ENCODE assay signal across 8 cellular contexts in genomic region chr10:44965651-44966097, GRCh38. TPM values are rescaled to one million over a fixed set of nuclear protein-coding genes. Genes with fewer than 3 reads are reported as not detected.
DNase-seq lines count a peak whose midpoint lies in the region; ATAC-seq and TF ChIP-seq lines count a peak whose summit lies in the region.

No MANE protein-coding gene starts in this region.

- intact Hi-C loops in aorta (cut with DNase I) = no loop called here

- H3K4me3 ChIP-seq in epithelial cell of proximal tubule (ENCODE audit: low read depth, low read length) (no peak overlapping the region), aorta (ENCODE audit: low read length in 2 of 2) (no peak overlapping the region)

- no peaks in the 10 kb centered on the region for H3K36me3 ChIP-seq in aorta (ENCODE audit: control insufficient read depth in 1 of 2, insufficient read depth in 2 of 2, low read length in 1 of 2)

- peak overlapping the region; percentile 71 for H3K27ac Mint-ChIP-seq in stimulated activated memory B cell treated with anti-CD40 and anti-IgM and Interleukin-4, amounts not matched to agents 10 μg/mL and 1 μg/mL and 100 μg/mL, for 72 hours
- peak overlapping the region in 1 of 2 donors; percentile 56 for H3K27ac Mint-ChIP-seq in effector memory CD8-positive, alpha-beta T cell

- no peaks in the 10 kb centered on the region for H3K9me3 ChIP-seq in aorta (ENCODE audit: control insufficient read depth, low read length)

- TF ChIP-seq CTCF in epithelial cell of proximal tubule (conservative IDR thresholded peaks at IDR 0.05; ENCODE audit: low read depth, low read length) = peak; percentile 19

- no peak overlapping the region for H3K27ac ChIP-seq in aorta (ENCODE audit: low read depth in 1 of 2, low read length in 2 of 2)

- H3K9me3 Mint-ChIP-seq in stimulated activated memory B cell treated with anti-CD40 and anti-IgM and Interleukin-4, amounts not matched to agents 10 μg/mL and 1 μg/mL and 100 μg/mL, for 72 hours = no peaks in the 10 kb centered on the region
- no peaks in the 10 kb centered on the region for H3K9me3 Mint-ChIP-seq in effector memory CD8-positive, alpha-beta T cell

- DNase-seq in epithelial cell of proximal tubule (ENCODE audit: low read depth) = no peak
- DNase-seq in effector memory CD8-positive, alpha-beta T cell = no peak
- DNase-seq in Ammon's horn (ENCODE audit: low spot score) = no peak
- no peak for DNase-seq in aorta
- no peak for DNase-seq in effector CD8-positive, alpha-beta T cell (lab: John Stamatoyannopoulos, UW)

- no peaks in the 10 kb centered on the region for H3K4me1 ChIP-seq in aorta (ENCODE audit: control insufficient read depth in 1 of 2, insufficient read depth in 2 of 2, low read length in 2 of 2)

- 88 to 89% methylated on average over 6 of the region's 6 CpGs for WGBS in aorta, 2 donors

- no peak overlapping the region for H3K4me3 Mint-ChIP-seq in stimulated activated memory B cell treated with anti-CD40 and anti-IgM and Interleukin-4, amounts not matched to agents 10 μg/mL and 1 μg/mL and 100 μg/mL, for 72 hours
- H3K4me3 Mint-ChIP-seq in effector memory CD8-positive, alpha-beta T cell = no peak overlapping the region

- H3K4me1 Mint-ChIP-seq in stimulated activated memory B cell treated with anti-CD40 and anti-IgM and Interleukin-4, amounts not matched to agents 10 μg/mL and 1 μg/mL and 100 μg/mL, for 72 hours = peaks cover 72% of the 10 kb centered on the region
- peaks cover 38 to 40% of the 10 kb centered on the region in 2 donors for H3K4me1 Mint-ChIP-seq in effector memory CD8-positive, alpha-beta T cell (ENCODE audit: low read depth in 2 of 2)

- H3K36me3 Mint-ChIP-seq in stimulated activated memory B cell treated with anti-CD40 and anti-IgM and Interleukin-4, amounts not matched to agents 10 μg/mL and 1 μg/mL and 100 μg/mL, for 72 hours = no peaks in the 10 kb centered on the region
- H3K36me3 Mint-ChIP-seq in effector memory CD8-positive, alpha-beta T cell (ENCODE audit: insufficient read depth) = no peaks in the 10 kb centered on the region

- ATAC-seq in GM19351 (IDR thresholded peaks at IDR 0.05; ENCODE audit: unreplicated experiment) (peak; percentile 39), HG02981 (IDR thresholded peaks at IDR 0.05; ENCODE audit: unreplicated experiment) (peak; percentile 38), aorta (ENCODE audit: low FRiP score) (no peak)
- ATAC-seq in stimulated activated memory B cell treated with anti-CD40 and anti-IgM and Interleukin-4, amounts not matched to agents 10 μg/mL and 1 μg/mL and 100 μg/mL, for 72 hours = no peak
- ATAC-seq in effector memory CD8-positive, alpha-beta T cell (replicated peaks) = no peak

- H3K27me3 ChIP-seq in aorta (ENCODE audit: control insufficient read depth in 1 of 2, insufficient read depth in 2 of 2, low read length in 1 of 2) = no peaks in the 10 kb centered on the region

- H3K27me3 Mint-ChIP-seq in stimulated activated memory B cell treated with anti-CD40 and anti-IgM and Interleukin-4, amounts not matched to agents 10 μg/mL and 1 μg/mL and 100 μg/mL, for 72 hours = no peaks in the 10 kb centered on the region
- H3K27me3 Mint-ChIP-seq in effector memory CD8-positive, alpha-beta T cell = peaks cover 0 to 7% of the 10 kb centered on the region in 2 donors

RNA-seq across cellular contexts. Expression of gene RASSF4, which starts 6.1 kb away (rescaled TPM):
- total RNA-seq in epithelial cell of proximal tubule (14.5 and 23.1 TPM in 2 replicates), aorta (10 to 100 TPM; 26.7 to 82.1 TPM)
- polyA plus RNA-seq in aorta = 10 to 100 TPM; 13.5 to 32.0 TPM

RNA-seq across cellular contexts. Expression of gene DEPP1, which starts 12.9 kb away (rescaled TPM):
- total RNA-seq in epithelial cell of proximal tubule (7.4 and 20.1 TPM in 2 replicates), aorta (100 to 1,000 TPM in 1 of 2 donors, 10 to 100 TPM in 1; 84.2 to 254 TPM)
- polyA plus RNA-seq in aorta = 100 to 1,000 TPM in 1 of 2 donors, 10 to 100 TPM in 1; 55.2 to 492 TPM

RNA-seq across cellular contexts. Expression of gene ZNF22, which starts 35.0 kb away (rescaled TPM):
- total RNA-seq in epithelial cell of proximal tubule (17.8 and 24.6 TPM in 2 replicates), aorta (10 to 100 TPM; 19.6 to 20.9 TPM)
- polyA plus RNA-seq in aorta = 10 to 100 TPM; 12.4 to 20.3 TPM

RNA-seq across cellular contexts. Expression of gene TMEM72, which starts 54.5 kb away (rescaled TPM):
- total RNA-seq in epithelial cell of proximal tubule (not detected in 2 replicates), aorta (not detected)
- polyA plus RNA-seq in aorta = not detected

Comparison
In these comparisons a context has a peak if more than half of its experiments do, and no peak if none do; other contexts are left out.
1. ATAC-seq: peak in GM19351 (single experiment) and HG02981 (single experiment); none in stimulated activated memory B cell treated with anti-CD40 and anti-IgM and Interleukin-4, amounts not matched to agents 10 μg/mL and 1 μg/mL and 100 μg/mL, for 72 hours (single experiment), effector memory CD8-positive, alpha-beta T cell (single experiment) and aorta (single experiment).